In genomic region chr15:101264911-101265641, GRCh38 we compare ENCODE assay signal across 20 cellular contexts. TPM values are rescaled to one million over a fixed set of nuclear protein-coding genes. Genes with fewer than 3 reads are reported as not detected.
DNase-seq lines count a peak whose midpoint lies in the region; ATAC-seq and TF ChIP-seq lines count a peak whose summit lies in the region.
"Had no signal": no experiment of that assay in that cellular context is flagged by ENCODE, and none has a peak within 500 bp of the region (broad histone marks: within the 10 kb centered on the region; RNA-seq: fewer than 3 reads in every experiment).

No MANE protein-coding gene starts in this region.

- peak in 1 of 2 experiments; percentile 50 for DNase-seq in SJSA1 (ENCODE audit: low read depth in 1 of 2, low spot score in 2 of 2)
- DNase-seq in osteoblast (ENCODE audit: insufficient read length, low spot score, missing footprints): no peak
- no peak for DNase-seq in stimulated activated naive CD8-positive, alpha-beta T cell treated with anti-CD3 and anti-CD28 coated beads, Interleukin-15, Interleukin-2, amounts not matched to agents 100 U/mL and 50 U/mL, for 24 hours
- no peak for DNase-seq in vagina (ENCODE audit: extremely low spot score in 2 of 2)
- no peak for DNase-seq in SKM-1 treated with dmso at 0.1 percent for 144 hours (lab: John Stamatoyannopoulos, UW; ENCODE audit: unreplicated experiment)
- DNase-seq: activated CD4-positive, alpha-beta T cell treated with anti-CD3 and anti-CD28 coated beads, Interleukin-2, amount 10 ng/mL, durations not matched to agents 7 days and 5 days; H9; heart right ventricle; midbrain; NCI-H2107; NCI-H526 treated with DMSO at 0.1 percent for 48 hours; PC-3; stimulated activated CD4-positive, alpha-beta T cell treated with anti-CD3 and anti-CD28 coated beads, Interleukin-2, amount 100 ng/mL, for 24 hours; substantia nigra had no signal

- no peak for TF ChIP-seq POLR2A in vagina (IDR thresholded peaks at IDR 0.05)

- H3K79me2 ChIP-seq in osteoblast (ENCODE audit: insufficient read depth, low read length): no peaks in the 10 kb centered on the region

- H2AFZ ChIP-seq in osteoblast (ENCODE audit: low read length): no peak overlapping the region

- H3K27me3 ChIP-seq in SJSA1 (replicated peaks): no peaks in the 10 kb centered on the region
- no peaks in the 10 kb centered on the region for H3K27me3 ChIP-seq in osteoblast (ENCODE audit: insufficient read depth, low read length)
- no peaks in the 10 kb centered on the region for H3K27me3 ChIP-seq in vagina
- H3K27me3 ChIP-seq: esophagus muscularis mucosa, heart right ventricle had no signal

- no peak overlapping the region for H3K4me3 ChIP-seq in SJSA1
- no peak overlapping the region for H3K4me3 ChIP-seq in osteoblast (ENCODE audit: insufficient read depth, low read length)
- H3K4me3 ChIP-seq in vagina: no peak overlapping the region
- H3K4me3 ChIP-seq: esophagus muscularis mucosa, heart right ventricle, SK-N-MC had no signal

- TF ChIP-seq CTCF in osteoblast (IDR thresholded peaks at IDR 0.05; ENCODE audit: extremely low read depth, low read depth, low read length) (no peak), vagina (IDR thresholded peaks at IDR 0.05) (no peak)

- intact Hi-C loops in vagina (cut with DNase I): no loop called here

- peak overlapping the region; percentile 51 for H3K27ac ChIP-seq in SJSA1
- H3K27ac ChIP-seq in osteoblast (ENCODE audit: low read depth, low read length): peak overlapping the region; percentile 73
- no peak overlapping the region for H3K27ac ChIP-seq in vagina
- H3K27ac ChIP-seq: esophagus muscularis mucosa, SK-N-MC had no signal

- H3K4me2 ChIP-seq in osteoblast (ENCODE audit: insufficient read depth, low read length): no peak overlapping the region

- H4K20me1 ChIP-seq in osteoblast (ENCODE audit: insufficient read depth, low read length): no peaks in the 10 kb centered on the region

- H3K36me3 ChIP-seq in SJSA1: peaks cover 21% of the 10 kb centered on the region
- peaks cover 11% of the 10 kb centered on the region for H3K36me3 ChIP-seq in osteoblast (ENCODE audit: insufficient read depth, low read length)
- peaks cover 0 to 7% of the 10 kb centered on the region in 2 donors for H3K36me3 ChIP-seq in vagina

- H3K4me1 ChIP-seq in SJSA1 (replicated peaks) (peaks cover 51% of the 10 kb centered on the region), osteoblast (ENCODE audit: insufficient read depth, low read length) (peaks cover 41% of the 10 kb centered on the region), vagina (peaks cover 14% of the 10 kb centered on the region)

- H3K9me3 ChIP-seq in SJSA1 (replicated peaks) (no peaks in the 10 kb centered on the region), osteoblast (ENCODE audit: low read depth, low read length) (no peaks in the 10 kb centered on the region), vagina (no peaks in the 10 kb centered on the region)
- H3K9me3 ChIP-seq: esophagus muscularis mucosa, heart right ventricle had no signal

- ATAC-seq in GM18498 (IDR thresholded peaks at IDR 0.05; ENCODE audit: unreplicated experiment): peak; percentile 61
- peak; percentile 71 for ATAC-seq in HG02798 (IDR thresholded peaks at IDR 0.05; ENCODE audit: poor library complexity, unreplicated experiment)
- ATAC-seq in stimulated activated naive CD8-positive, alpha-beta T cell treated with anti-CD3 and anti-CD28 coated beads, Interleukin-15, Interleukin-2, amounts not matched to agents 100 U/mL and 50 U/mL, for 24 hours: no peak
- no peak for ATAC-seq in GM18858 (IDR thresholded peaks at IDR 0.05; ENCODE audit: unreplicated experiment)
- ATAC-seq: activated naive CD4-positive, alpha-beta T cell treated with anti-CD3 and anti-CD28 coated beads, Interleukin-2, amount 50 U/mL, for 72 hours; PC-3 had no signal

RNA-seq across cellular contexts. Expression of gene SELENOS, which starts 12.2 kb away (rescaled TPM):
- 180 and 181 TPM in 2 replicates for total RNA-seq in SJSA1 (2014; rRNA removed; shearing (Covaris generic))
- 74.3 and 79.6 TPM in 2 replicates for total RNA-seq in osteoblast
- total RNA-seq in vagina: 47.6 TPM

RNA-seq across cellular contexts. Expression of gene CHSY1, which starts 13.2 kb away (rescaled TPM):
- total RNA-seq in SJSA1 (2014; rRNA removed; shearing (Covaris generic)): 47.9 and 62.8 TPM in 2 replicates
- 36.8 and 39.1 TPM in 2 replicates for total RNA-seq in osteoblast
- 28.0 TPM for total RNA-seq in vagina

RNA-seq across cellular contexts. Expression of gene SNRPA1, which starts 30.0 kb away (rescaled TPM):
- 37.9 and 76.3 TPM in 2 replicates for total RNA-seq in SJSA1 (2014; rRNA removed; shearing (Covaris generic))
- 7.1 and 9.8 TPM in 2 replicates for total RNA-seq in osteoblast
- total RNA-seq in vagina: 30.7 TPM

Comparison
In these comparisons a context has a peak if more than half of its experiments do, and no peak if none do; other contexts are left out.
1. ATAC-seq: peak in GM18498 (single experiment) and HG02798 (single experiment); none in stimulated activated naive CD8-positive, alpha-beta T cell treated with anti-CD3 and anti-CD28 coated beads, Interleukin-15, Interleukin-2, amounts not matched to agents 100 U/mL and 50 U/mL, for 24 hours (single experiment) and GM18858 (single experiment).